Comparison of ENCODE assay signal across 1 cellular context in the genomic region with DNA sequence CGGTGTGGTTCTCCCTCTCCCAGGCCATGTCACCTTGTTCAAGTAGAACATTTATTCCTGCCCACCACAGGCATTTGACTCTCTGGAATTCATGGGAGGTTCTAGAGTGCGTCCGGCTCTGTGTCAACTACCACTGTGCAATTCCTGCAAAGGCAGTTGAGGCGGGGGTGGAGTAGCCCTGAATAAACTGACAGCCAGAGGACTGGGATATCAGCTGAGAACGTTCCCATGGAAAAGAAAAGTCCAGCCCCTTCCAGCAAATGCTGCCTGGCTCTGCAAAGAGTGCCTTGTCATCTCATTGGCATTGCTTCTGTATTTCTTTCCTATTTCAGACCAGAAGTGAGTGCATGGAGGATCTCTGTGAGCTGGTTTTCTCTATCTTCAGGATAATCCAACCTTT.
TF ChIP-seq lines count a peak whose summit lies in the region.

No MANE protein-coding gene starts in this region.

TF ChIP-seq in HepG2, 621 proteins besides CTCF, POLR2A, EP300 and RAD21 (continues in another document):
- TF ChIP-seq ZNF7 (CRISPR knock-in tag; IDR thresholded peaks at IDR 0.05) (no peak), ARID2 (CRISPR knock-in tag; IDR thresholded peaks at IDR 0.05; ENCODE audit: borderline replicate concordance) (no peak), ZNF781 (CRISPR knock-in tag; IDR thresholded peaks at IDR 0.05; ENCODE audit: borderline replicate concordance, not compliant biosample characterization) (no peak), TBX2 (CRISPR knock-in tag; IDR thresholded peaks at IDR 0.05; ENCODE audit: borderline replicate concordance) (no peak), FOXA1 (IDR thresholded peaks at IDR 0.05) (no peak), FOXA1 (CRISPR knock-in tag; IDR thresholded peaks at IDR 0.05) (peak; percentile 64), NFE2L1 (CRISPR knock-in tag; IDR thresholded peaks at IDR 0.05; ENCODE audit: borderline replicate concordance) (no peak), TBX3 (IDR thresholded peaks at IDR 0.05; ENCODE audit: borderline replicate concordance) (no peak), RFXANK (CRISPR knock-in tag; IDR thresholded peaks at IDR 0.05) (no peak), TOPORS (CRISPR knock-in tag; IDR thresholded peaks at IDR 0.05) (no peak), PAX8 (CRISPR knock-in tag; IDR thresholded peaks at IDR 0.05; ENCODE audit: borderline replicate concordance) (no peak), FOSL2 (CRISPR knock-in tag; IDR thresholded peaks at IDR 0.05) (0 out of 2 replicates have a peak, but pooled peaks have one; percentile 33), REPIN1 (CRISPR knock-in tag; IDR thresholded peaks at IDR 0.05; ENCODE audit: borderline replicate concordance, low read depth) (no peak), HMG20B (CRISPR knock-in tag; conservative IDR thresholded peaks at IDR 0.05) (0 out of 2 replicates have a peak, but pooled peaks have one; percentile 21), ZNF782 (CRISPR knock-in tag; IDR thresholded peaks at IDR 0.05; ENCODE audit: borderline replicate concordance) (no peak), ZMYM4 (CRISPR knock-in tag; IDR thresholded peaks at IDR 0.05) (no peak), NR2C2 (CRISPR knock-in tag; IDR thresholded peaks at IDR 0.05; ENCODE audit: borderline replicate concordance) (no peak), GATAD2A (CRISPR knock-in tag; IDR thresholded peaks at IDR 0.05) (peak; percentile 51; the same call in 1 of the 2 replicates), ZNF839 (CRISPR knock-in tag; IDR thresholded peaks at IDR 0.05; ENCODE audit: borderline replicate concordance) (no peak), YEATS4 (CRISPR knock-in tag; IDR thresholded peaks at IDR 0.05; ENCODE audit: borderline replicate concordance) (no peak), GFI1 (CRISPR knock-in tag; IDR thresholded peaks at IDR 0.05; ENCODE audit: borderline replicate concordance) (0 out of 2 replicates have a peak, but pooled peaks have one; percentile 23), ZNF629 (CRISPR knock-in tag; conservative IDR thresholded peaks at IDR 0.05) (no peak), ZNF577 (CRISPR knock-in tag; IDR thresholded peaks at IDR 0.05; ENCODE audit: borderline replicate concordance, low read depth) (no peak), HNRNPL (IDR thresholded peaks at IDR 0.05; ENCODE audit: low read depth, low read length) (no peak), HNRNPUL1 (IDR thresholded peaks at IDR 0.05; ENCODE audit: low read depth, low read length) (no peak), ZNF775 (CRISPR knock-in tag; IDR thresholded peaks at IDR 0.05; ENCODE audit: borderline replicate concordance) (no peak), ZNF12 (CRISPR knock-in tag; IDR thresholded peaks at IDR 0.05) (0 out of 2 replicates have a peak, but pooled peaks have one; percentile 14), SP5 (CRISPR knock-in tag; IDR thresholded peaks at IDR 0.05; ENCODE audit: borderline replicate concordance, low read depth) (peak; percentile 57; the same call in 1 of the 2 replicates), NFKBIZ (CRISPR knock-in tag; IDR thresholded peaks at IDR 0.05) (no peak), HNF4A (CRISPR knock-in tag; IDR thresholded peaks at IDR 0.05) (peak; percentile 21; the same call in 1 of the 2 replicates), ZNF160 (CRISPR knock-in tag; IDR thresholded peaks at IDR 0.05) (no peak), SMAD1 (CRISPR knock-in tag; IDR thresholded peaks at IDR 0.05; ENCODE audit: borderline replicate concordance, low read depth) (no peak)
- TF ChIP-seq, protein P1, sequence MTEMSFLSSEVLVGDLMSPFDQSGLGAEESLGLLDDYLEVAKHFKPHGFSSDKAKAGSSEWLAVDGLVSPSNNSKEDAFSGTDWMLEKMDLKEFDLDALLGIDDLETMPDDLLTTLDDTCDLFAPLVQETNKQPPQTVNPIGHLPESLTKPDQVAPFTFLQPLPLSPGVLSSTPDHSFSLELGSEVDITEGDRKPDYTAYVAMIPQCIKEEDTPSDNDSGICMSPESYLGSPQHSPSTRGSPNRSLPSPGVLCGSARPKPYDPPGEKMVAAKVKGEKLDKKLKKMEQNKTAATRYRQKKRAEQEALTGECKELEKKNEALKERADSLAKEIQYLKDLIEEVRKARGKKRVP (CRISPR knock-in tag; IDR thresholded peaks at IDR 0.05), result peak in 1 of 2 experiments; percentile 50; a peak in 2 of 4 replicates
- TF ChIP-seq, protein P2, sequence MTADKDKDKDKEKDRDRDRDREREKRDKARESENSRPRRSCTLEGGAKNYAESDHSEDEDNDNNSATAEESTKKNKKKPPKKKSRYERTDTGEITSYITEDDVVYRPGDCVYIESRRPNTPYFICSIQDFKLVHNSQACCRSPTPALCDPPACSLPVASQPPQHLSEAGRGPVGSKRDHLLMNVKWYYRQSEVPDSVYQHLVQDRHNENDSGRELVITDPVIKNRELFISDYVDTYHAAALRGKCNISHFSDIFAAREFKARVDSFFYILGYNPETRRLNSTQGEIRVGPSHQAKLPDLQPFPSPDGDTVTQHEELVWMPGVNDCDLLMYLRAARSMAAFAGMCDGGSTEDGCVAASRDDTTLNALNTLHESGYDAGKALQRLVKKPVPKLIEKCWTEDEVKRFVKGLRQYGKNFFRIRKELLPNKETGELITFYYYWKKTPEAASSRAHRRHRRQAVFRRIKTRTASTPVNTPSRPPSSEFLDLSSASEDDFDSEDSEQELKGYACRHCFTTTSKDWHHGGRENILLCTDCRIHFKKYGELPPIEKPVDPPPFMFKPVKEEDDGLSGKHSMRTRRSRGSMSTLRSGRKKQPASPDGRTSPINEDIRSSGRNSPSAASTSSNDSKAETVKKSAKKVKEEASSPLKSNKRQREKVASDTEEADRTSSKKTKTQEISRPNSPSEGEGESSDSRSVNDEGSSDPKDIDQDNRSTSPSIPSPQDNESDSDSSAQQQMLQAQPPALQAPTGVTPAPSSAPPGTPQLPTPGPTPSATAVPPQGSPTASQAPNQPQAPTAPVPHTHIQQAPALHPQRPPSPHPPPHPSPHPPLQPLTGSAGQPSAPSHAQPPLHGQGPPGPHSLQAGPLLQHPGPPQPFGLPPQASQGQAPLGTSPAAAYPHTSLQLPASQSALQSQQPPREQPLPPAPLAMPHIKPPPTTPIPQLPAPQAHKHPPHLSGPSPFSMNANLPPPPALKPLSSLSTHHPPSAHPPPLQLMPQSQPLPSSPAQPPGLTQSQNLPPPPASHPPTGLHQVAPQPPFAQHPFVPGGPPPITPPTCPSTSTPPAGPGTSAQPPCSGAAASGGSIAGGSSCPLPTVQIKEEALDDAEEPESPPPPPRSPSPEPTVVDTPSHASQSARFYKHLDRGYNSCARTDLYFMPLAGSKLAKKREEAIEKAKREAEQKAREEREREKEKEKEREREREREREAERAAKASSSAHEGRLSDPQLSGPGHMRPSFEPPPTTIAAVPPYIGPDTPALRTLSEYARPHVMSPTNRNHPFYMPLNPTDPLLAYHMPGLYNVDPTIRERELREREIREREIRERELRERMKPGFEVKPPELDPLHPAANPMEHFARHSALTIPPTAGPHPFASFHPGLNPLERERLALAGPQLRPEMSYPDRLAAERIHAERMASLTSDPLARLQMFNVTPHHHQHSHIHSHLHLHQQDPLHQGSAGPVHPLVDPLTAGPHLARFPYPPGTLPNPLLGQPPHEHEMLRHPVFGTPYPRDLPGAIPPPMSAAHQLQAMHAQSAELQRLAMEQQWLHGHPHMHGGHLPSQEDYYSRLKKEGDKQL (CRISPR knock-in tag; IDR thresholded peaks at IDR 0.05; ENCODE audit: low read depth), result no peak
- TF ChIP-seq, protein P3, sequence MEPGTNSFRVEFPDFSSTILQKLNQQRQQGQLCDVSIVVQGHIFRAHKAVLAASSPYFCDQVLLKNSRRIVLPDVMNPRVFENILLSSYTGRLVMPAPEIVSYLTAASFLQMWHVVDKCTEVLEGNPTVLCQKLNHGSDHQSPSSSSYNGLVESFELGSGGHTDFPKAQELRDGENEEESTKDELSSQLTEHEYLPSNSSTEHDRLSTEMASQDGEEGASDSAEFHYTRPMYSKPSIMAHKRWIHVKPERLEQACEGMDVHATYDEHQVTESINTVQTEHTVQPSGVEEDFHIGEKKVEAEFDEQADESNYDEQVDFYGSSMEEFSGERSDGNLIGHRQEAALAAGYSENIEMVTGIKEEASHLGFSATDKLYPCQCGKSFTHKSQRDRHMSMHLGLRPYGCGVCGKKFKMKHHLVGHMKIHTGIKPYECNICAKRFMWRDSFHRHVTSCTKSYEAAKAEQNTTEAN (CRISPR knock-in tag; conservative IDR thresholded peaks at IDR 0.05), result no peak
- TF ChIP-seq, protein P4, sequence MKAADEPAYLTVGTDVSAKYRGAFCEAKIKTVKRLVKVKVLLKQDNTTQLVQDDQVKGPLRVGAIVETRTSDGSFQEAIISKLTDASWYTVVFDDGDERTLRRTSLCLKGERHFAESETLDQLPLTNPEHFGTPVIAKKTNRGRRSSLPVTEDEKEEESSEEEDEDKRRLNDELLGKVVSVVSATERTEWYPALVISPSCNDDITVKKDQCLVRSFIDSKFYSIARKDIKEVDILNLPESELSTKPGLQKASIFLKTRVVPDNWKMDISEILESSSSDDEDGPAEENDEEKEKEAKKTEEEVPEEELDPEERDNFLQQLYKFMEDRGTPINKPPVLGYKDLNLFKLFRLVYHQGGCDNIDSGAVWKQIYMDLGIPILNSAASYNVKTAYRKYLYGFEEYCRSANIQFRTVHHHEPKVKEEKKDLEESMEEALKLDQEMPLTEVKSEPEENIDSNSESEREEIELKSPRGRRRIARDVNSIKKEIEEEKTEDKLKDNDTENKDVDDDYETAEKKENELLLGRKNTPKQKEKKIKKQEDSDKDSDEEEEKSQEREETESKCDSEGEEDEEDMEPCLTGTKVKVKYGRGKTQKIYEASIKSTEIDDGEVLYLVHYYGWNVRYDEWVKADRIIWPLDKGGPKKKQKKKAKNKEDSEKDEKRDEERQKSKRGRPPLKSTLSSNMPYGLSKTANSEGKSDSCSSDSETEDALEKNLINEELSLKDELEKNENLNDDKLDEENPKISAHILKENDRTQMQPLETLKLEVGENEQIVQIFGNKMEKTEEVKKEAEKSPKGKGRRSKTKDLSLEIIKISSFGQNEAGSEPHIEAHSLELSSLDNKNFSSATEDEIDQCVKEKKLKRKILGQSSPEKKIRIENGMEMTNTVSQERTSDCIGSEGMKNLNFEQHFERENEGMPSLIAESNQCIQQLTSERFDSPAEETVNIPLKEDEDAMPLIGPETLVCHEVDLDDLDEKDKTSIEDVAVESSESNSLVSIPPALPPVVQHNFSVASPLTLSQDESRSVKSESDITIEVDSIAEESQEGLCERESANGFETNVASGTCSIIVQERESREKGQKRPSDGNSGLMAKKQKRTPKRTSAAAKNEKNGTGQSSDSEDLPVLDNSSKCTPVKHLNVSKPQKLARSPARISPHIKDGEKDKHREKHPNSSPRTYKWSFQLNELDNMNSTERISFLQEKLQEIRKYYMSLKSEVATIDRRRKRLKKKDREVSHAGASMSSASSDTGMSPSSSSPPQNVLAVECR (CRISPR knock-in tag; IDR thresholded peaks at IDR 0.05; ENCODE audit: borderline replicate concordance), result peak; percentile 37; the same call in 1 of the 2 replicates
- TF ChIP-seq, protein P5, sequence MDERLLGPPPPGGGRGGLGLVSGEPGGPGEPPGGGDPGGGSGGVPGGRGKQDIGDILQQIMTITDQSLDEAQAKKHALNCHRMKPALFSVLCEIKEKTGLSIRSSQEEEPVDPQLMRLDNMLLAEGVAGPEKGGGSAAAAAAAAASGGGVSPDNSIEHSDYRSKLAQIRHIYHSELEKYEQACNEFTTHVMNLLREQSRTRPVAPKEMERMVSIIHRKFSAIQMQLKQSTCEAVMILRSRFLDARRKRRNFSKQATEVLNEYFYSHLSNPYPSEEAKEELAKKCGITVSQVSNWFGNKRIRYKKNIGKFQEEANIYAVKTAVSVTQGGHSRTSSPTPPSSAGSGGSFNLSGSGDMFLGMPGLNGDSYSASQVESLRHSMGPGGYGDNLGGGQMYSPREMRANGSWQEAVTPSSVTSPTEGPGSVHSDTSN (CRISPR knock-in tag; IDR thresholded peaks at IDR 0.05), result peak; percentile 22; the same call in 1 of the 2 replicates
- TF ChIP-seq, protein P6, sequence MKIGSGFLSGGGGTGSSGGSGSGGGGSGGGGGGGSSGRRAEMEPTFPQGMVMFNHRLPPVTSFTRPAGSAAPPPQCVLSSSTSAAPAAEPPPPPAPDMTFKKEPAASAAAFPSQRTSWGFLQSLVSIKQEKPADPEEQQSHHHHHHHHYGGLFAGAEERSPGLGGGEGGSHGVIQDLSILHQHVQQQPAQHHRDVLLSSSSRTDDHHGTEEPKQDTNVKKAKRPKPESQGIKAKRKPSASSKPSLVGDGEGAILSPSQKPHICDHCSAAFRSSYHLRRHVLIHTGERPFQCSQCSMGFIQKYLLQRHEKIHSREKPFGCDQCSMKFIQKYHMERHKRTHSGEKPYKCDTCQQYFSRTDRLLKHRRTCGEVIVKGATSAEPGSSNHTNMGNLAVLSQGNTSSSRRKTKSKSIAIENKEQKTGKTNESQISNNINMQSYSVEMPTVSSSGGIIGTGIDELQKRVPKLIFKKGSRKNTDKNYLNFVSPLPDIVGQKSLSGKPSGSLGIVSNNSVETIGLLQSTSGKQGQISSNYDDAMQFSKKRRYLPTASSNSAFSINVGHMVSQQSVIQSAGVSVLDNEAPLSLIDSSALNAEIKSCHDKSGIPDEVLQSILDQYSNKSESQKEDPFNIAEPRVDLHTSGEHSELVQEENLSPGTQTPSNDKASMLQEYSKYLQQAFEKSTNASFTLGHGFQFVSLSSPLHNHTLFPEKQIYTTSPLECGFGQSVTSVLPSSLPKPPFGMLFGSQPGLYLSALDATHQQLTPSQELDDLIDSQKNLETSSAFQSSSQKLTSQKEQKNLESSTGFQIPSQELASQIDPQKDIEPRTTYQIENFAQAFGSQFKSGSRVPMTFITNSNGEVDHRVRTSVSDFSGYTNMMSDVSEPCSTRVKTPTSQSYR (CRISPR knock-in tag; IDR thresholded peaks at IDR 0.05; ENCODE audit: borderline replicate concordance), result 0 out of 2 replicates have a peak, but pooled peaks have one; percentile 31
- TF ChIP-seq, protein P7, sequence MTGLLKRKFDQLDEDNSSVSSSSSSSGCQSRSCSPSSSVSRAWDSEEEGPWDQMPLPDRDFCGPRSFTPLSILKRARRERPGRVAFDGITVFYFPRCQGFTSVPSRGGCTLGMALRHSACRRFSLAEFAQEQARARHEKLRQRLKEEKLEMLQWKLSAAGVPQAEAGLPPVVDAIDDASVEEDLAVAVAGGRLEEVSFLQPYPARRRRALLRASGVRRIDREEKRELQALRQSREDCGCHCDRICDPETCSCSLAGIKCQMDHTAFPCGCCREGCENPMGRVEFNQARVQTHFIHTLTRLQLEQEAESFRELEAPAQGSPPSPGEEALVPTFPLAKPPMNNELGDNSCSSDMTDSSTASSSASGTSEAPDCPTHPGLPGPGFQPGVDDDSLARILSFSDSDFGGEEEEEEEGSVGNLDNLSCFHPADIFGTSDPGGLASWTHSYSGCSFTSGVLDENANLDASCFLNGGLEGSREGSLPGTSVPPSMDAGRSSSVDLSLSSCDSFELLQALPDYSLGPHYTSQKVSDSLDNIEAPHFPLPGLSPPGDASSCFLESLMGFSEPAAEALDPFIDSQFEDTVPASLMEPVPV (CRISPR knock-in tag; IDR thresholded peaks at IDR 0.05), result no peak
- TF ChIP-seq, protein P8, sequence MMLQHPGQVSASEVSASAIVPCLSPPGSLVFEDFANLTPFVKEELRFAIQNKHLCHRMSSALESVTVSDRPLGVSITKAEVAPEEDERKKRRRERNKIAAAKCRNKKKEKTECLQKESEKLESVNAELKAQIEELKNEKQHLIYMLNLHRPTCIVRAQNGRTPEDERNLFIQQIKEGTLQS (CRISPR knock-in tag; IDR thresholded peaks at IDR 0.05), result 0 out of 2 replicates have a peak, but pooled peaks have one; percentile 9
- TF ChIP-seq, protein P9, sequence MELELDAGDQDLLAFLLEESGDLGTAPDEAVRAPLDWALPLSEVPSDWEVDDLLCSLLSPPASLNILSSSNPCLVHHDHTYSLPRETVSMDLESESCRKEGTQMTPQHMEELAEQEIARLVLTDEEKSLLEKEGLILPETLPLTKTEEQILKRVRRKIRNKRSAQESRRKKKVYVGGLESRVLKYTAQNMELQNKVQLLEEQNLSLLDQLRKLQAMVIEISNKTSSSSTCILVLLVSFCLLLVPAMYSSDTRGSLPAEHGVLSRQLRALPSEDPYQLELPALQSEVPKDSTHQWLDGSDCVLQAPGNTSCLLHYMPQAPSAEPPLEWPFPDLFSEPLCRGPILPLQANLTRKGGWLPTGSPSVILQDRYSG (CRISPR knock-in tag; IDR thresholded peaks at IDR 0.05), result no peak
